In genomic region chr22:38148252-38148651, GRCh38 we compare ENCODE assay signal across 1 cellular context.
A peak's percentile ranks its signal among the peaks of the same experiment; 100 is the strongest.
TF ChIP-seq lines count a peak whose summit lies in the region.

No MANE protein-coding gene starts in this region.

TF ChIP-seq in HepG2, 621 proteins besides CTCF, POLR2A, EP300 and RAD21:
- TF ChIP-seq FOSL2 (CRISPR knock-in tag; IDR thresholded peaks at IDR 0.05) = peak; percentile 31; the same call in 1 of the 2 replicates
- no peak for TF ChIP-seq TRAFD1 (CRISPR knock-in tag; IDR thresholded peaks at IDR 0.05; ENCODE audit: borderline replicate concordance)
- no peak for TF ChIP-seq AKAP8 (CRISPR knock-in tag; IDR thresholded peaks at IDR 0.05)
TF ChIP-seq in HepG2: peak in this region for 1.
